16 cellular contexts compared by ENCODE assay signal in the genomic region with DNA sequence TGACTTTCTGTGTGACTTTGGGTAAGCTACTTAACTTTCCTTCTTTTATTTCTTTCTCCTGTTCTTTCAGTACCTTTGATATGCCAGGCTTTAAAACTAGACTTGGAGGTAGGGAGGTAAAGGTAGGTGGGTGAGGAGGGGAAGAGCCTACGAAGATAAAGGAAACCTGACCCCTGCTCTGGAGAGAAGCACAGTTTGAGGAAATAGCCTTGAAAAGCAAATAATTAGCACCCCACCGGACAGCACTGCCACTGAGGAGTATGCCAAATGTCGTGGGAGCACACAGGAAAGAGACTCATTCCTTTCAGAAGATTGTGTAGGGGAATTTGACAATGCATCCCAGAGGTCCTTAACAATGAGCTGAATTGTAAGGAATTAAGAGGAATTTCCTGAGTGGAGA.
"Had no signal": no experiment of that assay in that cellular context is flagged by ENCODE, and none has a peak within 500 bp of the region (broad histone marks: within the 10 kb centered on the region; RNA-seq: fewer than 3 reads in every experiment).

No MANE protein-coding gene starts in this region.

- H3K36me3 ChIP-seq: adrenal gland, breast epithelium, left lung, right lobe of liver, vagina, WERI-Rb-1 had no signal

- DNase-seq: activated CD4-positive, alpha-beta T cell treated with anti-CD3 and anti-CD28 coated beads, Interleukin-2, amount 50 U/mL, for 48 hours; activated gamma-delta T cell; adrenal gland; cerebellar nuclear complex; cortex of kidney; left lung; right lobe of liver; stimulated activated CD4-positive, alpha-beta T cell treated with anti-CD3 and anti-CD28 coated beads, Interleukin-4, amount 100 ng/mL, for 1 hour; stimulated activated naive CD8-positive, alpha-beta T cell treated with anti-CD3 and anti-CD28 coated beads, Interleukin-15, amount 100 ng/mL, for 72 hours; T-helper 2 cell; WERI-Rb-1 had no signal

- H3K36me3 Mint-ChIP-seq: activated naive CD4-positive, alpha-beta T cell treated with anti-CD3 and anti-CD28 coated beads, Interleukin-2, amount 50 U/mL, for 24 hours had no signal

- H3K4me3 ChIP-seq: adrenal gland, breast epithelium, left lung, right lobe of liver, smooth muscle cell, vagina had no signal

- H3K4me1 Mint-ChIP-seq: activated naive CD4-positive, alpha-beta T cell treated with anti-CD3 and anti-CD28 coated beads, Interleukin-2, amount 50 U/mL, for 24 hours; stimulated activated naive CD8-positive, alpha-beta T cell treated with anti-CD3 and anti-CD28 coated beads, Interleukin-15, amount 100 ng/mL, for 72 hours had no signal

- H3K27ac Mint-ChIP-seq: activated naive CD4-positive, alpha-beta T cell treated with anti-CD3 and anti-CD28 coated beads, Interleukin-2, amount 50 U/mL, for 24 hours; stimulated activated naive CD8-positive, alpha-beta T cell treated with anti-CD3 and anti-CD28 coated beads, Interleukin-15, amount 100 ng/mL, for 72 hours had no signal

- H3K27me3 ChIP-seq: adrenal gland, breast epithelium, left lung, right lobe of liver, vagina had no signal

- H3K9me3 Mint-ChIP-seq: activated naive CD4-positive, alpha-beta T cell treated with anti-CD3 and anti-CD28 coated beads, Interleukin-2, amount 50 U/mL, for 24 hours had no signal

- H3K4me1 ChIP-seq: adrenal gland, breast epithelium, left lung, parathyroid adenoma, right lobe of liver, vagina had no signal

- H3K9me3 ChIP-seq: adrenal gland, breast epithelium, left lung, right lobe of liver, vagina had no signal

- H3K4me3 Mint-ChIP-seq: activated naive CD4-positive, alpha-beta T cell treated with anti-CD3 and anti-CD28 coated beads, Interleukin-2, amount 50 U/mL, for 24 hours; stimulated activated naive CD8-positive, alpha-beta T cell treated with anti-CD3 and anti-CD28 coated beads, Interleukin-15, amount 100 ng/mL, for 72 hours had no signal

- H3K27ac ChIP-seq: adrenal gland, breast epithelium, left lung, parathyroid adenoma, right lobe of liver, vagina, WERI-Rb-1 had no signal
